Comparison of ENCODE assay signal across 28 cellular contexts in genomic region chr4:44931720-44932119, GRCh38.
"Had no signal": no experiment of that assay in that cellular context is flagged by ENCODE, and none has a peak within 500 bp of the region (broad histone marks: within the 10 kb centered on the region; RNA-seq: fewer than 3 reads in every experiment).

No MANE protein-coding gene starts in this region.

- DNase-seq: activated CD4-positive, alpha-beta memory T cell treated with anti-CD3 and anti-CD28 coated beads, Interleukin-2, amount 10 ng/mL, durations not matched to agents 7 days and 5 days; activated CD4-positive, alpha-beta T cell treated with anti-CD3 and anti-CD28 coated beads for 1 hour; activated CD4-positive, alpha-beta T cell treated with anti-CD3 and anti-CD28 coated beads for 4 hours; activated CD4-positive, alpha-beta T cell treated with anti-CD3 and anti-CD28 coated beads, Interleukin-2, amount 10 ng/mL, durations not matched to agents 7 days and 5 days; activated CD4-positive, alpha-beta T cell treated with anti-CD3 and anti-CD28 coated beads, Interleukin-2, amount 50 U/mL, for 4 hours; activated CD8-positive, alpha-beta memory T cell treated with anti-CD3 and anti-CD28 coated beads, Interleukin-2, amount 50 U/mL, for 48 hours; activated gamma-delta T cell; activated naive CD4-positive, alpha-beta T cell; activated naive CD4-positive, alpha-beta T cell treated with anti-CD3 and anti-CD28 coated beads, Interleukin-2, amount 10 ng/mL, durations not matched to agents 7 days and 5 days; activated naive CD8-positive, alpha-beta T cell treated with anti-CD3 and anti-CD28 coated beads, Interleukin-2, amount 10 ng/mL, durations not matched to agents 7 days and 5 days; activated T-cell treated with anti-CD3 and anti-CD28 coated beads for 4 hours; activated T-cell treated with anti-CD3 and anti-CD28 coated beads, Interleukin-2, amount 50 U/mL, for 24 hours; activated T-cell treated with anti-CD3 and anti-CD28 coated beads, Interleukin-2, amount 50 U/mL, for 72 hours; central memory CD4-positive, alpha-beta T cell; cerebellar nuclear complex; colonic mucosa; effector CD8-positive, alpha-beta T cell; esophagus squamous epithelium; foreskin melanocyte; T-helper 2 cell had no signal

- H3K4me1 Mint-ChIP-seq: activated CD4-positive, alpha-beta memory T cell treated with anti-CD3 and anti-CD28 coated beads, Interleukin-2, amount 10 ng/mL, durations not matched to agents 7 days and 5 days; activated CD4-positive, alpha-beta T cell treated with anti-CD3 and anti-CD28 coated beads, Interleukin-2, amount 10 ng/mL, durations not matched to agents 7 days and 5 days; activated naive CD4-positive, alpha-beta T cell treated with anti-CD3 and anti-CD28 coated beads, Interleukin-2, amount 10 ng/mL, durations not matched to agents 7 days and 5 days; activated naive CD8-positive, alpha-beta T cell treated with anti-CD3 and anti-CD28 coated beads, Interleukin-2, amount 10 ng/mL, durations not matched to agents 7 days and 5 days; WTC11 had no signal

- H3K27me3 ChIP-seq: ascending aorta, breast epithelium, cardiac muscle cell, colonic mucosa, esophagus squamous epithelium, gastroesophageal sphincter had no signal

- H3K4me3 Mint-ChIP-seq: activated CD4-positive, alpha-beta memory T cell treated with anti-CD3 and anti-CD28 coated beads, Interleukin-2, amount 10 ng/mL, durations not matched to agents 7 days and 5 days; activated CD4-positive, alpha-beta T cell treated with anti-CD3 and anti-CD28 coated beads, Interleukin-2, amount 10 ng/mL, durations not matched to agents 7 days and 5 days; activated naive CD4-positive, alpha-beta T cell treated with anti-CD3 and anti-CD28 coated beads, Interleukin-2, amount 10 ng/mL, durations not matched to agents 7 days and 5 days; activated naive CD8-positive, alpha-beta T cell treated with anti-CD3 and anti-CD28 coated beads, Interleukin-2, amount 10 ng/mL, durations not matched to agents 7 days and 5 days; activated T-cell treated with anti-CD3 and anti-CD28 coated beads, Interleukin-2, amount 50 U/mL, for 24 hours; activated T-cell treated with anti-CD3 and anti-CD28 coated beads, Interleukin-2, amount 50 U/mL, for 72 hours; brain; WTC11 had no signal

- H3K4me1 ChIP-seq: ascending aorta, breast epithelium, colonic mucosa, esophagus squamous epithelium had no signal

- H3K27me3 Mint-ChIP-seq: activated CD4-positive, alpha-beta memory T cell treated with anti-CD3 and anti-CD28 coated beads, Interleukin-2, amount 10 ng/mL, durations not matched to agents 7 days and 5 days; activated CD4-positive, alpha-beta T cell treated with anti-CD3 and anti-CD28 coated beads, Interleukin-2, amount 10 ng/mL, durations not matched to agents 7 days and 5 days; activated naive CD4-positive, alpha-beta T cell treated with anti-CD3 and anti-CD28 coated beads, Interleukin-2, amount 10 ng/mL, durations not matched to agents 7 days and 5 days; activated naive CD8-positive, alpha-beta T cell treated with anti-CD3 and anti-CD28 coated beads, Interleukin-2, amount 10 ng/mL, durations not matched to agents 7 days and 5 days; activated T-cell treated with anti-CD3 and anti-CD28 coated beads, Interleukin-2, amount 50 U/mL, for 24 hours had no signal

- H3K9me3 ChIP-seq: ascending aorta, breast epithelium, colonic mucosa, esophagus squamous epithelium, gastroesophageal sphincter had no signal

- H3K27ac Mint-ChIP-seq: activated CD4-positive, alpha-beta memory T cell treated with anti-CD3 and anti-CD28 coated beads, Interleukin-2, amount 10 ng/mL, durations not matched to agents 7 days and 5 days; activated CD4-positive, alpha-beta T cell treated with anti-CD3 and anti-CD28 coated beads, Interleukin-2, amount 10 ng/mL, durations not matched to agents 7 days and 5 days; activated naive CD4-positive, alpha-beta T cell treated with anti-CD3 and anti-CD28 coated beads, Interleukin-2, amount 10 ng/mL, durations not matched to agents 7 days and 5 days; activated naive CD4-positive, alpha-beta T cell treated with anti-CD3 and anti-CD28 coated beads, Interleukin-2, amount 50 U/mL, for 72 hours; activated naive CD8-positive, alpha-beta T cell treated with anti-CD3 and anti-CD28 coated beads, Interleukin-2, amount 10 ng/mL, durations not matched to agents 7 days and 5 days; activated T-cell treated with anti-CD3 and anti-CD28 coated beads, Interleukin-2, amount 50 U/mL, for 24 hours; activated T-cell treated with anti-CD3 and anti-CD28 coated beads, Interleukin-2, amount 50 U/mL, for 72 hours; brain; WTC11 had no signal

- H3K27ac ChIP-seq: ascending aorta, breast epithelium, cardiac muscle cell, colonic mucosa, epithelial cell of prostate, esophagus squamous epithelium, gastroesophageal sphincter had no signal

- H3K4me3 ChIP-seq: ascending aorta, breast epithelium, cardiac muscle cell, colonic mucosa, esophagus squamous epithelium, gastroesophageal sphincter had no signal

- H3K36me3 ChIP-seq: ascending aorta, breast epithelium, cardiac muscle cell, colonic mucosa, esophagus squamous epithelium, gastroesophageal sphincter had no signal

- H3K36me3 Mint-ChIP-seq: activated naive CD4-positive, alpha-beta T cell treated with anti-CD3 and anti-CD28 coated beads, Interleukin-2, amount 10 ng/mL, durations not matched to agents 7 days and 5 days; activated naive CD4-positive, alpha-beta T cell treated with anti-CD3 and anti-CD28 coated beads, Interleukin-2, amount 50 U/mL, for 72 hours; activated naive CD8-positive, alpha-beta T cell treated with anti-CD3 and anti-CD28 coated beads, Interleukin-2, amount 10 ng/mL, durations not matched to agents 7 days and 5 days; brain; WTC11 had no signal

- H3K9me3 Mint-ChIP-seq: activated CD4-positive, alpha-beta memory T cell treated with anti-CD3 and anti-CD28 coated beads, Interleukin-2, amount 10 ng/mL, durations not matched to agents 7 days and 5 days; activated CD4-positive, alpha-beta T cell treated with anti-CD3 and anti-CD28 coated beads, Interleukin-2, amount 10 ng/mL, durations not matched to agents 7 days and 5 days; activated naive CD4-positive, alpha-beta T cell treated with anti-CD3 and anti-CD28 coated beads, Interleukin-2, amount 10 ng/mL, durations not matched to agents 7 days and 5 days; activated naive CD4-positive, alpha-beta T cell treated with anti-CD3 and anti-CD28 coated beads, Interleukin-2, amount 50 U/mL, for 72 hours; activated naive CD8-positive, alpha-beta T cell treated with anti-CD3 and anti-CD28 coated beads, Interleukin-2, amount 10 ng/mL, durations not matched to agents 7 days and 5 days; activated T-cell treated with anti-CD3 and anti-CD28 coated beads, Interleukin-2, amount 50 U/mL, for 24 hours; activated T-cell treated with anti-CD3 and anti-CD28 coated beads, Interleukin-2, amount 50 U/mL, for 72 hours; brain; WTC11 had no signal
